ENCODE assay signal across 8 cellular contexts in the genomic region with DNA sequence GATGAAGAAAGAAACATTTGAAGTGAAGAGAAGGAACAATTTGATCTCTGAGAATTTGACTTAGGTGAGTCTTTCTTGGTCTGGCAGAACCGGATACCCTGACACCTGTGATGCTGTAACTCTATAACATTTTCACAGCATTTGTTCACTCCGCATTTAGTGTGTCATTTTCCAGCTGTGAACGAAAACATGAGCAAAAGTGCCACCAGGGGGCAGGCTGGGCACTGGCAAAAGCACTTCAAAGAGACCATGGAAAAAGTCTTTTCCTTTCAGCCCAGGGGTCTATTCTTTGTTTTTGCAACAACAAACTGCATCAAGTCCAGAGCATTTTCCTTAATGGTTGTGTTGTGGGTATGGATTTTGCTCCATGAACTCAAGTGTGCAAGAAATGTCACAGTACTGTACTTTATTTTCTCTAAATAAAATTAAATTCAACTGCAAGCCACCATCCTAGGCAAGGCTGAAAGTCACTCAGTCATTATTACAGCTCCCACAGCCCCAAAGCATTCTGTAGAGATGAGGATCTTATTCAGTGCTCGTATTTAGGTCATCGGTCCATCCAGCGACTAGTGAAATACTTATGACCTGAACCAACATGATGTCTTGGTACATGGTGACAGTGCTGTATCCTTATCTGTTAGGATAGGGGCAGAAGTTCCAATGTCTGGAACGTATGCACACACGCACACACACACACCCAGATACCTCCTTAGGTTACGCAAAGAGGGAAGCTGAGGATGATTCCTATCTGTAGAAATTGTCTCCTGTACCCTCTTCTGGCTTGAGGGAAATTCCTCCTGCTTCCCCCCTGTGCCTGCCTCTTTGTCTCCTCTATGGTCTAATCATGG.
DNase-seq lines count a peak whose midpoint lies in the region; ATAC-seq and TF ChIP-seq lines count a peak whose summit lies in the region.

No MANE protein-coding gene starts in this region.

- H3K9me3 Mint-ChIP-seq in endothelial cell (ENCODE audit: unreplicated experiment): no peaks in the 10 kb centered on the region

- no peaks in the 10 kb centered on the region for H3K36me3 Mint-ChIP-seq in endothelial cell (ENCODE audit: low read depth, unreplicated experiment)

- H3K9me3 ChIP-seq in DND-41 (ENCODE audit: insufficient read depth, low read length, severe bottlenecking): no peaks in the 10 kb centered on the region

- DNase-seq in DND-41 (peak; percentile 84), HFF-Myc (ENCODE audit: extremely low read depth, low read depth) (peak; percentile 30), NCI-H69 (lab: John Stamatoyannopoulos, UW) (peak; percentile 62), endothelial cell (ENCODE audit: low spot score) (peak; percentile 82), myocyte (ENCODE audit: low read depth) (peak; percentile 77), NCI-H187 (lab: John Stamatoyannopoulos, UW) (no peak)
- peak; percentile 30 to 48 for DNase-seq in activated CD8-positive, alpha-beta memory T cell treated with anti-CD3 and anti-CD28 coated beads for 4 hours (ENCODE audit: low read depth in 2 of 2)
- DNase-seq in stimulated activated CD8-positive, alpha-beta memory T cell treated with anti-CD3 and anti-CD28 coated beads, Interleukin-7, amount 100 ng/mL, for 1 hour (ENCODE audit: low read depth in 2 of 2): peak; percentile 30 to 54

- H3K27ac Mint-ChIP-seq in endothelial cell (ENCODE audit: unreplicated experiment): no peak overlapping the region

- H3K4me1 ChIP-seq in DND-41 (ENCODE audit: insufficient read depth, low read length): peaks cover 10% of the 10 kb centered on the region

- H3K4me3 Mint-ChIP-seq in endothelial cell (ENCODE audit: unreplicated experiment): no peak overlapping the region

- H3K79me2 ChIP-seq in DND-41 (ENCODE audit: insufficient read depth, low read length): no peaks in the 10 kb centered on the region

- peak overlapping the region; percentile 34; the same call in 1 of the 2 replicates for H3K27ac ChIP-seq in DND-41 (ENCODE audit: low read length)

- no peak overlapping the region for H3K4me2 ChIP-seq in DND-41 (ENCODE audit: insufficient read depth, low read length)

- H4K20me1 ChIP-seq in DND-41 (ENCODE audit: insufficient read depth, low read length): no peaks in the 10 kb centered on the region

- H3K27me3 ChIP-seq in DND-41 (ENCODE audit: insufficient read depth, low read length, poor library complexity): no peaks in the 10 kb centered on the region

- ATAC-seq in DND-41 (ENCODE audit: insufficient read depth, low read depth): peak; percentile 87

- H2AFZ ChIP-seq in DND-41 (ENCODE audit: low read depth, low read length): no peak overlapping the region

- H3K9ac ChIP-seq in DND-41 (ENCODE audit: low read depth, low read length): no peak overlapping the region

- peaks cover 4% of the 10 kb centered on the region for H3K27me3 Mint-ChIP-seq in endothelial cell (ENCODE audit: unreplicated experiment)

- no peak overlapping the region for H3K4me3 ChIP-seq in DND-41 (ENCODE audit: low read depth in 1 of 2, low read length in 2 of 2)
- H3K4me3 ChIP-seq in HFF-Myc (replicated peaks; ENCODE audit: low read depth, low read length): no peak overlapping the region

- H3K4me1 Mint-ChIP-seq in endothelial cell (ENCODE audit: unreplicated experiment): peaks cover 3% of the 10 kb centered on the region

- H3K36me3 ChIP-seq in DND-41 (ENCODE audit: insufficient read depth, low read length): no peaks in the 10 kb centered on the region

- TF ChIP-seq CTCF in DND-41 (IDR thresholded peaks at IDR 0.05; ENCODE audit: borderline replicate concordance, extremely low read depth, low read length, poor library complexity, severe bottlenecking) (peak; percentile 93), HFF-Myc (IDR thresholded peaks at IDR 0.05; ENCODE audit: low read depth, low read length, missing control alignments) (peak; percentile 88), endothelial cell (IDR thresholded peaks at IDR 0.05; ENCODE audit: unreplicated experiment) (peak; percentile 83)

Comparison
In these comparisons a context has a peak if more than half of its experiments do, and no peak if none do; other contexts are left out.
1. DNase-seq: peak in DND-41 (single experiment), HFF-Myc (single experiment), NCI-H69 (single experiment), activated CD8-positive, alpha-beta memory T cell treated with anti-CD3 and anti-CD28 coated beads for 4 hours (2 of 2), endothelial cell (single experiment), myocyte (single experiment) and stimulated activated CD8-positive, alpha-beta memory T cell treated with anti-CD3 and anti-CD28 coated beads, Interleukin-7, amount 100 ng/mL, for 1 hour (2 of 2); none in NCI-H187 (0 of 2).
2. Peak in every context shown above with its lines, with median percentiles within 50 percentile points of each other: CTCF ChIP-seq.